In the genomic region with DNA sequence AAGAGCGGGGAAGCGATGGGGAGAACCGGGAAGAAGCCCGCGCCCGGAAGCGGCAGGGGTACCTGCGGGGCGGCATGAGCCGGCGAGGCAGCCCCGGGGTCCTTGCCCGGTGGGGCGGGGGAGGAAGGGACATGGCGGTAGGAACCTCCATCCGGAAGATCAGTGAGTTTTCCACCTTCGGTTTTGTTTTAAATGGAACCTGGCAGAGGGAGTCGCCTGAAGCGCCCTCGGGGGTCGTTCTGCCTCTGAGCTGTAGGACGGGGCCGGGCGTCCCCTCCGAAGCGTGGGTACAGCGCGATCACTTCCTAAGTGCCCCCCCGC, we compare ENCODE assay signal across 1 cellular context.
TF ChIP-seq lines count a peak whose summit lies in the region.

No MANE protein-coding gene starts in this region.

TF ChIP-seq in K562, 482 proteins besides CTCF, POLR2A, EP300 and RAD21 (continued from another document and continues in another):
- TF ChIP-seq, protein P1, sequence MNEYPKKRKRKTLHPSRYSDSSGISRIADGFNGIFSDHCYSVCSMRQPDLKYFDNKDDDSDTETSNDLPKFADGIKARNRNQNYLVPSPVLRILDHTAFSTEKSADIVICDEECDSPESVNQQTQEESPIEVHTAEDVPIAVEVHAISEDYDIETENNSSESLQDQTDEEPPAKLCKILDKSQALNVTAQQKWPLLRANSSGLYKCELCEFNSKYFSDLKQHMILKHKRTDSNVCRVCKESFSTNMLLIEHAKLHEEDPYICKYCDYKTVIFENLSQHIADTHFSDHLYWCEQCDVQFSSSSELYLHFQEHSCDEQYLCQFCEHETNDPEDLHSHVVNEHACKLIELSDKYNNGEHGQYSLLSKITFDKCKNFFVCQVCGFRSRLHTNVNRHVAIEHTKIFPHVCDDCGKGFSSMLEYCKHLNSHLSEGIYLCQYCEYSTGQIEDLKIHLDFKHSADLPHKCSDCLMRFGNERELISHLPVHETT (CRISPR knock-in tag; conservative IDR thresholded peaks at IDR 0.05 in 1 of 2, IDR thresholded peaks at IDR 0.05 in 1 of 2): no peak
- TF ChIP-seq ATF3 (IDR thresholded peaks at IDR 0.05) (no peak), ATF3 (CRISPR knock-in tag; conservative IDR thresholded peaks at IDR 0.05) (no peak), MAZ (CRISPR knock-in tag; conservative IDR thresholded peaks at IDR 0.05 in 1 of 2, IDR thresholded peaks at IDR 0.05 in 1 of 2) (0 out of 4 replicates have a peak, but pooled peaks of 1 of the 2 experiments have one; percentile 1), ZNF212 (CRISPR knock-in tag; IDR thresholded peaks at IDR 0.05) (no peak), TEAD1 (CRISPR knock-in tag; IDR thresholded peaks at IDR 0.05) (0 out of 4 replicates have a peak, but pooled peaks of 1 of the 2 experiments have one; percentile 58), MYBL2 (IDR thresholded peaks at IDR 0.05; ENCODE audit: low read depth) (no peak), MYBL2 (CRISPR knock-in tag; IDR thresholded peaks at IDR 0.05; ENCODE audit: borderline replicate concordance) (no peak), MAFF (IDR thresholded peaks at IDR 0.05; ENCODE audit: low read length) (no peak), ZNF740 (CRISPR knock-in tag; IDR thresholded peaks at IDR 0.05) (no peak), ZNF740 (tag; IDR thresholded peaks at IDR 0.05) (peak in 1 of 2 experiments; percentile 19; a peak in 1 of 4 replicates), ZBTB2 (IDR thresholded peaks at IDR 0.05) (no peak), TBL1XR1 (IDR thresholded peaks at IDR 0.05; ENCODE audit: low read length in 2 of 2) (no peak), ZFP1 (CRISPR knock-in tag; IDR thresholded peaks at IDR 0.05) (no peak), SUPT5H (IDR thresholded peaks at IDR 0.05) (0 out of 2 replicates have a peak, but pooled peaks have one; percentile 12), CHD2 (IDR thresholded peaks at IDR 0.05; ENCODE audit: low read depth, low read length) (no peak), ZNF57 (CRISPR knock-in tag; IDR thresholded peaks at IDR 0.05) (no peak), NFATC3 (IDR thresholded peaks at IDR 0.05) (no peak), ETV5 (CRISPR knock-in tag; IDR thresholded peaks at IDR 0.05; ENCODE audit: low read depth) (no peak), ZNF408 (CRISPR knock-in tag; IDR thresholded peaks at IDR 0.05; ENCODE audit: low read depth) (no peak), ID3 (CRISPR knock-in tag; IDR thresholded peaks at IDR 0.05) (no peak), ID3 (tag; IDR thresholded peaks at IDR 0.05) (no peak), STAT6 (CRISPR knock-in tag; IDR thresholded peaks at IDR 0.05) (no peak), MEF2D (tag; conservative IDR thresholded peaks at IDR 0.05; ENCODE audit: low read depth) (no peak), TCF7 (IDR thresholded peaks at IDR 0.05; ENCODE audit: borderline replicate concordance) (no peak), ZSCAN32 (CRISPR knock-in tag; IDR thresholded peaks at IDR 0.05) (no peak), ZNF785 (CRISPR knock-in tag; IDR thresholded peaks at IDR 0.05) (no peak), FOXM1 (IDR thresholded peaks at IDR 0.05; ENCODE audit: low read depth) (no peak), FOXM1 (CRISPR knock-in tag; IDR thresholded peaks at IDR 0.05; ENCODE audit: low read depth) (no peak), ETV1 (tag; conservative IDR thresholded peaks at IDR 0.05; ENCODE audit: low read depth) (peak; percentile 49), FIP1L1 (IDR thresholded peaks at IDR 0.05; ENCODE audit: low read depth, low read length, poor library complexity, severe bottlenecking) (no peak), MIER1 (IDR thresholded peaks at IDR 0.05; ENCODE audit: low read depth) (no peak), ZNF76 (CRISPR knock-in tag; IDR thresholded peaks at IDR 0.05; ENCODE audit: borderline replicate concordance) (no peak), ZC3H4 (CRISPR knock-in tag; IDR thresholded peaks at IDR 0.05; ENCODE audit: borderline replicate concordance) (no peak), ZNF561 (CRISPR knock-in tag; conservative IDR thresholded peaks at IDR 0.05) (no peak)
- TF ChIP-seq, protein P2, sequence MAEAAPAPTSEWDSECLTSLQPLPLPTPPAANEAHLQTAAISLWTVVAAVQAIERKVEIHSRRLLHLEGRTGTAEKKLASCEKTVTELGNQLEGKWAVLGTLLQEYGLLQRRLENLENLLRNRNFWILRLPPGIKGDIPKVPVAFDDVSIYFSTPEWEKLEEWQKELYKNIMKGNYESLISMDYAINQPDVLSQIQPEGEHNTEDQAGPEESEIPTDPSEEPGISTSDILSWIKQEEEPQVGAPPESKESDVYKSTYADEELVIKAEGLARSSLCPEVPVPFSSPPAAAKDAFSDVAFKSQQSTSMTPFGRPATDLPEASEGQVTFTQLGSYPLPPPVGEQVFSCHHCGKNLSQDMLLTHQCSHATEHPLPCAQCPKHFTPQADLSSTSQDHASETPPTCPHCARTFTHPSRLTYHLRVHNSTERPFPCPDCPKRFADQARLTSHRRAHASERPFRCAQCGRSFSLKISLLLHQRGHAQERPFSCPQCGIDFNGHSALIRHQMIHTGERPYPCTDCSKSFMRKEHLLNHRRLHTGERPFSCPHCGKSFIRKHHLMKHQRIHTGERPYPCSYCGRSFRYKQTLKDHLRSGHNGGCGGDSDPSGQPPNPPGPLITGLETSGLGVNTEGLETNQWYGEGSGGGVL (CRISPR knock-in tag; IDR thresholded peaks at IDR 0.05): no peak
- TF ChIP-seq, protein P3, sequence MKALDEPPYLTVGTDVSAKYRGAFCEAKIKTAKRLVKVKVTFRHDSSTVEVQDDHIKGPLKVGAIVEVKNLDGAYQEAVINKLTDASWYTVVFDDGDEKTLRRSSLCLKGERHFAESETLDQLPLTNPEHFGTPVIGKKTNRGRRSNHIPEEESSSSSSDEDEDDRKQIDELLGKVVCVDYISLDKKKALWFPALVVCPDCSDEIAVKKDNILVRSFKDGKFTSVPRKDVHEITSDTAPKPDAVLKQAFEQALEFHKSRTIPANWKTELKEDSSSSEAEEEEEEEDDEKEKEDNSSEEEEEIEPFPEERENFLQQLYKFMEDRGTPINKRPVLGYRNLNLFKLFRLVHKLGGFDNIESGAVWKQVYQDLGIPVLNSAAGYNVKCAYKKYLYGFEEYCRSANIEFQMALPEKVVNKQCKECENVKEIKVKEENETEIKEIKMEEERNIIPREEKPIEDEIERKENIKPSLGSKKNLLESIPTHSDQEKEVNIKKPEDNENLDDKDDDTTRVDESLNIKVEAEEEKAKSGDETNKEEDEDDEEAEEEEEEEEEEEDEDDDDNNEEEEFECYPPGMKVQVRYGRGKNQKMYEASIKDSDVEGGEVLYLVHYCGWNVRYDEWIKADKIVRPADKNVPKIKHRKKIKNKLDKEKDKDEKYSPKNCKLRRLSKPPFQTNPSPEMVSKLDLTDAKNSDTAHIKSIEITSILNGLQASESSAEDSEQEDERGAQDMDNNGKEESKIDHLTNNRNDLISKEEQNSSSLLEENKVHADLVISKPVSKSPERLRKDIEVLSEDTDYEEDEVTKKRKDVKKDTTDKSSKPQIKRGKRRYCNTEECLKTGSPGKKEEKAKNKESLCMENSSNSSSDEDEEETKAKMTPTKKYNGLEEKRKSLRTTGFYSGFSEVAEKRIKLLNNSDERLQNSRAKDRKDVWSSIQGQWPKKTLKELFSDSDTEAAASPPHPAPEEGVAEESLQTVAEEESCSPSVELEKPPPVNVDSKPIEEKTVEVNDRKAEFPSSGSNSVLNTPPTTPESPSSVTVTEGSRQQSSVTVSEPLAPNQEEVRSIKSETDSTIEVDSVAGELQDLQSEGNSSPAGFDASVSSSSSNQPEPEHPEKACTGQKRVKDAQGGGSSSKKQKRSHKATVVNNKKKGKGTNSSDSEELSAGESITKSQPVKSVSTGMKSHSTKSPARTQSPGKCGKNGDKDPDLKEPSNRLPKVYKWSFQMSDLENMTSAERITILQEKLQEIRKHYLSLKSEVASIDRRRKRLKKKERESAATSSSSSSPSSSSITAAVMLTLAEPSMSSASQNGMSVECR (CRISPR knock-in tag; IDR thresholded peaks at IDR 0.05): peak; percentile 31; the same call in 1 of the 2 replicates
